In genomic region chr12:79595273-79595672, GRCh38 we compare ENCODE assay signal across 29 cellular contexts.
"Had no signal": no experiment of that assay in that cellular context is flagged by ENCODE, and none has a peak within 500 bp of the region (broad histone marks: within the 10 kb centered on the region; RNA-seq: fewer than 3 reads in every experiment).

No MANE protein-coding gene starts in this region.

- H3K4me1 ChIP-seq: neural progenitor cell, parathyroid adenoma, psoas muscle, suprapubic skin, testis, tibial nerve, upper lobe of left lung, vagina had no signal

- H3K4me3 Mint-ChIP-seq: natural killer cell; nephron; neural progenitor cell; stimulated activated memory B cell treated with anti-CD40 and anti-IgM and Interleukin-4, amounts not matched to agents 10 μg/mL and 1 μg/mL and 100 μg/mL, for 72 hours; stimulated activated naive CD8-positive, alpha-beta T cell treated with anti-CD3 and anti-CD28 coated beads, Interleukin-15, amount 100 ng/mL, for 72 hours had no signal

- H3K36me3 ChIP-seq: ovary, right lobe of liver, sigmoid colon, tibial nerve, vagina had no signal

- H3K27ac ChIP-seq: neural progenitor cell, ovary, parathyroid adenoma, psoas muscle, right lobe of liver, sigmoid colon, suprapubic skin, testis, tibial nerve, upper lobe of left lung, vagina had no signal

- H2AFZ ChIP-seq: neural progenitor cell, parathyroid adenoma had no signal

- H3K27me3 Mint-ChIP-seq: progenitor cell of endocrine pancreas; stimulated activated memory B cell treated with anti-CD40 and anti-IgM and Interleukin-4, amounts not matched to agents 10 μg/mL and 1 μg/mL and 100 μg/mL, for 72 hours; stimulated activated naive CD8-positive, alpha-beta T cell treated with anti-CD3 and anti-CD28 coated beads, Interleukin-15, amount 100 ng/mL, for 72 hours had no signal

- H3K9me3 ChIP-seq: ovary, psoas muscle, right lobe of liver, sigmoid colon, suprapubic skin, testis, tibial nerve, upper lobe of left lung, vagina had no signal

- H3K9me3 Mint-ChIP-seq: natural killer cell; nephron; neural progenitor cell; stimulated activated memory B cell treated with anti-CD40 and anti-IgM and Interleukin-4, amounts not matched to agents 10 μg/mL and 1 μg/mL and 100 μg/mL, for 72 hours; stimulated activated naive CD8-positive, alpha-beta T cell treated with anti-CD3 and anti-CD28 coated beads, Interleukin-15, amount 100 ng/mL, for 72 hours had no signal

- DNase-seq: natural killer cell; occipital lobe; ovary; posterior cingulate gyrus; psoas muscle; right cardiac atrium; right lobe of liver; sigmoid colon; small intestine; stimulated activated CD4-positive, alpha-beta T cell treated with anti-CD3 and anti-CD28 coated beads, Interleukin-15, amount 100 ng/mL, for 24 hours; stimulated activated CD4-positive, alpha-beta T cell treated with anti-CD3 and anti-CD28 coated beads, Interleukin-2, amount 100 ng/mL, for 24 hours; stimulated activated CD4-positive, alpha-beta T cell treated with anti-CD3 and anti-CD28 coated beads, Interleukin-2, amount 100 ng/mL, for 48 hours; stimulated activated CD4-positive, alpha-beta T cell treated with anti-CD3 and anti-CD28 coated beads, Interleukin-4, amount 100 ng/mL, for 4 hours; stimulated activated CD8-positive, alpha-beta memory T cell treated with anti-CD3 and anti-CD28 coated beads, Interleukin-4, amount 100 ng/mL, for 48 hours; stimulated activated naive CD4-positive, alpha-beta T cell; stimulated activated naive CD8-positive, alpha-beta T cell treated with anti-CD3 and anti-CD28 coated beads, Interleukin-15, amount 100 ng/mL, for 72 hours; stimulated activated naive CD8-positive, alpha-beta T cell treated with anti-CD3 and anti-CD28 coated beads, Interleukin-15, Interleukin-2, amounts not matched to agents 100 U/mL and 50 U/mL, for 24 hours; substantia nigra; testis; trophoblast cell; upper lobe of left lung had no signal

- H3K4me3 ChIP-seq: neural progenitor cell, ovary, psoas muscle, right lobe of liver, sigmoid colon, suprapubic skin, testis, tibial nerve, upper lobe of left lung, vagina had no signal

- H3K27ac Mint-ChIP-seq: natural killer cell; nephron; neural progenitor cell; progenitor cell of endocrine pancreas; stimulated activated memory B cell treated with anti-CD40 and anti-IgM and Interleukin-4, amounts not matched to agents 10 μg/mL and 1 μg/mL and 100 μg/mL, for 72 hours; stimulated activated naive CD8-positive, alpha-beta T cell treated with anti-CD3 and anti-CD28 coated beads, Interleukin-15, amount 100 ng/mL, for 72 hours had no signal

- H3K4me1 Mint-ChIP-seq: nephron; neural progenitor cell; stimulated activated memory B cell treated with anti-CD40 and anti-IgM and Interleukin-4, amounts not matched to agents 10 μg/mL and 1 μg/mL and 100 μg/mL, for 72 hours; stimulated activated naive CD8-positive, alpha-beta T cell treated with anti-CD3 and anti-CD28 coated beads, Interleukin-15, amount 100 ng/mL, for 72 hours had no signal

- ATAC-seq: natural killer cell; psoas muscle; right cardiac atrium; right lobe of liver; stimulated activated memory B cell treated with anti-CD40 and anti-IgM and Interleukin-4, amounts not matched to agents 10 μg/mL and 1 μg/mL and 100 μg/mL, for 72 hours; stimulated activated naive CD8-positive, alpha-beta T cell treated with anti-CD3 and anti-CD28 coated beads, Interleukin-15, amount 100 ng/mL, for 72 hours; stimulated activated naive CD8-positive, alpha-beta T cell treated with anti-CD3 and anti-CD28 coated beads, Interleukin-15, Interleukin-2, amounts not matched to agents 100 U/mL and 50 U/mL, for 24 hours had no signal

- H3K27me3 ChIP-seq: neural progenitor cell, ovary, right lobe of liver, sigmoid colon, suprapubic skin, testis, tibial nerve, upper lobe of left lung, vagina had no signal

- H3K4me2 ChIP-seq: neural progenitor cell had no signal

- H3K36me3 Mint-ChIP-seq: natural killer cell had no signal
